Comparison of ENCODE assay signal across 24 cellular contexts in genomic region chr6:168096271-168096764, GRCh38. TPM values are rescaled to one million over a fixed set of nuclear protein-coding genes. Genes with fewer than 3 reads are reported as not detected.
"Had no signal": no experiment of that assay in that cellular context is flagged by ENCODE, and none has a peak within 500 bp of the region (broad histone marks: within the 10 kb centered on the region; RNA-seq: fewer than 3 reads in every experiment).

No MANE protein-coding gene starts in this region.

- H3K4me3 ChIP-seq: adrenal gland, coronary artery, esophagus squamous epithelium, gastrocnemius medialis, thyroid gland, upper lobe of right lung had no signal

- H3K36me3 ChIP-seq: adrenal gland, esophagus squamous epithelium, gastrocnemius medialis, thyroid gland, upper lobe of right lung had no signal

- H3K9me3 ChIP-seq: adrenal gland, esophagus squamous epithelium, gastrocnemius medialis, thyroid gland, upper lobe of right lung had no signal

- H3K4me1 ChIP-seq: adrenal gland, gastrocnemius medialis, upper lobe of right lung had no signal

- DNase-seq: activated CD4-positive, alpha-beta T cell treated with anti-CD3 and anti-CD28 coated beads, Interleukin-2, amount 50 U/mL, for 4 hours; activated CD8-positive, alpha-beta memory T cell treated with anti-CD3 and anti-CD28 coated beads for 24 hours; activated CD8-positive, alpha-beta memory T cell treated with anti-CD3 and anti-CD28 coated beads, Interleukin-2, amount 50 U/mL, for 4 hours; activated naive CD4-positive, alpha-beta T cell; activated T-cell treated with anti-CD3 and anti-CD28 coated beads, Interleukin-2, amount 50 U/mL, for 24 hours; adrenal gland; esophagus squamous epithelium; gastrocnemius medialis; nephron progenitor cell; nucleus accumbens; retina; stimulated activated CD4-positive, alpha-beta T cell treated with anti-CD3 and anti-CD28 coated beads, Interleukin-12 subunit alpha, Interleukin-12 subunit beta, amount 100 ng/mL, for 4 hours; substantia nigra; T1000; thyroid gland; upper lobe of right lung had no signal

- H3K27ac ChIP-seq: adrenal gland, coronary artery, esophagus squamous epithelium, gastrocnemius medialis, thyroid gland, upper lobe of right lung had no signal

- ATAC-seq: activated T-helper 17 cell treated with anti-CD3 and anti-CD28 coated beads, Interleukin-2, amount 50 U/mL, for 72 hours; gastrocnemius medialis; upper lobe of right lung; WTC11 had no signal

RNA-seq across cellular contexts. Expression of gene FRMD1, which starts 17.3 kb away (rescaled TPM):
- total RNA-seq: activated T-helper 17 cell treated with anti-CD3 and anti-CD28 coated beads, Interleukin-2, amount 50 U/mL, for 72 hours; astrocyte; mononuclear cell; myocyte; T-helper 1 cell treated with Interleukin-12 subunit alpha and Interleukin-12 subunit beta and Interleukin-4 antibody, amounts not matched to agents 30 ng/mL and 1 ng/mL, for 36 hours had no signal
- polyA plus RNA-seq: keratinocyte had no signal
